8 cellular contexts compared by ENCODE assay signal in the genomic region with DNA sequence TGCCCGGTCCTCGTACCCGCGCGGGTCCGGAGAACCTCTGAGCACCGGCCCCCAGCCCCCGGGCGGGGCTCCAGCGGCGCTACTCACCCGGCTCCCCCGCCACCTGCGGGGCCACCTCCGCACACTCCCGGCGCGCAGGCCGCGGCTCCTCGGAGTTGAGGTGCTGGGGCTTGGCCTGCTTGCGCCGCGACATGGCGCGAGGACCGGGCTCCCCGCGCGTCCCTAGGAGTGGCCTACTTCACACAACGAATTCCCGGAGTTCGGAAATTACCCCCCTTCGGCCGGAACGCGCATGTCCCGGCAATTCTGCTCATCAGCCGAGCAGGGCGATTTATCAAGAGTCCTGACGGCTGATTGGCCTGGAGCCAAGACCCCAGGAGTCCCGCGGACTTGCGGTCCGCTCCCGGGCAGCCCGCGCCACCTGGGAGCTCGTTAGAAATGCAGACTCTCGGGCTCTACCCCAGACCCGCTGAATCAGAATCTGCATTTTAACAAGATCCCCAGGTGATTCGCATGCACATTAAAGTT.
DNase-seq lines count a peak whose midpoint lies in the region; ATAC-seq and TF ChIP-seq lines count a peak whose summit lies in the region.

No MANE protein-coding gene starts in this region.

- H3K4me1 ChIP-seq in MM.1S (ENCODE audit: low read length) = no peaks in the 10 kb centered on the region

- H3K9me2 ChIP-seq in MM.1S (replicated peaks; ENCODE audit: insufficient read depth, low read length) = no peaks in the 10 kb centered on the region

- no peaks in the 10 kb centered on the region for H3K27me3 ChIP-seq in MM.1S (replicated peaks; ENCODE audit: insufficient read depth, low read length)

- no peak overlapping the region for H3K27ac ChIP-seq in MM.1S (ENCODE audit: low read length)

- H3F3A ChIP-seq in MM.1S (ENCODE audit: insufficient read depth, low read length) = no peaks in the 10 kb centered on the region

- intact Hi-C loops in left cardiac atrium (cut with DNase I) = no loop called here

- H3K9me3 ChIP-seq in MM.1S (replicated peaks; ENCODE audit: insufficient read depth, low read length) = no peaks in the 10 kb centered on the region

- DNase-seq in HK-2 (ENCODE audit: unreplicated experiment) = peak; percentile 84
- DNase-seq in activated T-cell treated with anti-CD3 and anti-CD28 coated beads, Interleukin-2, amount 50 U/mL, for 48 hours = peak; percentile 24 to 25
- peak; percentile 40 for DNase-seq in left cardiac atrium
- peak; percentile 70 for DNase-seq in retina
- DNase-seq in effector CD4-positive, alpha-beta T cell = no peak
- DNase-seq in MM.1S = no peak

- no peak overlapping the region for H3K9ac ChIP-seq in MM.1S (ENCODE audit: low read length)

- H3K4me2 ChIP-seq in MM.1S (ENCODE audit: low read depth, low read length) = no peak overlapping the region

- H3K4me3 ChIP-seq in MM.1S (ENCODE audit: low read length) = no peak overlapping the region

- no peak overlapping the region for H2AFZ ChIP-seq in MM.1S (ENCODE audit: low read length)

- no peaks in the 10 kb centered on the region for H3K36me3 ChIP-seq in MM.1S (replicated peaks; ENCODE audit: insufficient read depth, low read length)

- ATAC-seq in left cardiac atrium (peak; percentile 30 to 48), HG02884 (IDR thresholded peaks at IDR 0.05; ENCODE audit: unreplicated experiment) (no peak), HG03469 (IDR thresholded peaks at IDR 0.05; ENCODE audit: unreplicated experiment) (no peak)

- no peaks in the 10 kb centered on the region for H3K79me2 ChIP-seq in MM.1S (ENCODE audit: low read length)

- no peak for TF ChIP-seq CTCF in MM.1S (IDR thresholded peaks at IDR 0.05; ENCODE audit: low read length)

- H4K20me1 ChIP-seq in MM.1S (ENCODE audit: insufficient read depth, low read length) = no peaks in the 10 kb centered on the region

Comparison
In these comparisons a context has a peak if more than half of its experiments do, and no peak if none do; other contexts are left out.
1. DNase-seq: peak in HK-2 (single experiment), activated T-cell treated with anti-CD3 and anti-CD28 coated beads, Interleukin-2, amount 50 U/mL, for 48 hours (2 of 2), left cardiac atrium (single experiment) and retina (single experiment); none in effector CD4-positive, alpha-beta T cell (single experiment) and MM.1S (single experiment).
2. ATAC-seq: peak in left cardiac atrium (2 of 2); none in HG02884 (single experiment) and HG03469 (single experiment).